In the genomic region with DNA sequence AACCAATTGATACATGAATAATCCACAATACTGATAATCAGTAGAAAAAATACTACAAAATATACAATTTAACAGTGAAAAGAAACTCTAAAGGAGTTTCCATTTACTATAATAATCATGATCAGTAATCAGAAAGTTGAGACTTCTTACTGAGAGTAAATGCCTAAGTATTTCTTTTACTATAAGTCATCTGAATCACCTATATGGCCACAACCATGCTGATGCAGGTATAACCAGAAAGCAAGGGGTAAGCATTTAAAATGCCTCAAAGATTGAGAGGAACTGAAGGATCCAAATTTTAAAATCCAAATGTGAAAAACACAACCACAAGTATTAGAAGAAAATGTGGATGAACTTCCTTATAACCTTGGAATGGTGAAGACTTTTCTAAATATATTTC, we compare ENCODE assay signal across 23 cellular contexts. TPM values are rescaled to one million over a fixed set of nuclear protein-coding genes. Genes with fewer than 3 reads are reported as not detected.
DNase-seq lines count a peak whose midpoint lies in the region; ATAC-seq and TF ChIP-seq lines count a peak whose summit lies in the region.
"Had no signal": no experiment of that assay in that cellular context is flagged by ENCODE, and none has a peak within 500 bp of the region (broad histone marks: within the 10 kb centered on the region; RNA-seq: fewer than 3 reads in every experiment).

No MANE protein-coding gene starts in this region.

- in situ Hi-C loops in gastrocnemius medialis (cut with MboI; ENCODE audit: low sequenced_read_pairs in 4 of 4) = no loop called here

- peak overlapping the region; percentile 30; the same call in 1 of the 2 replicates for H3K4me2 ChIP-seq in OCI-LY1 (ENCODE audit: low read length)
- H3K4me2 ChIP-seq: neural progenitor cell had no signal

- TF ChIP-seq CTCF in OCI-LY1 (IDR thresholded peaks at IDR 0.05; ENCODE audit: low read length) (no peak), gastrocnemius medialis (IDR thresholded peaks at IDR 0.05 in 4 of 5, conservative IDR thresholded peaks at IDR 0.05 in 1 of 5) (no peak)

- ATAC-seq in activated naive CD8-positive, alpha-beta T cell treated with anti-CD3 and anti-CD28 coated beads, Interleukin-2, amount 10 ng/mL, durations not matched to agents 7 days and 5 days (ENCODE audit: low read depth) = no peak
- ATAC-seq in gastrocnemius medialis (no peak), left cardiac atrium (no peak)

- no peaks in the 10 kb centered on the region for H3K9me2 ChIP-seq in OCI-LY1 (ENCODE audit: low read depth, low read length)

- H3K4me1 ChIP-seq in OCI-LY1 (ENCODE audit: insufficient read depth, low read length, severe bottlenecking) (peaks cover 35% of the 10 kb centered on the region), gastrocnemius medialis (peaks cover 38 to 44% of the 10 kb centered on the region in 2 donors)

- H2AFZ ChIP-seq in OCI-LY1 (ENCODE audit: low read length) = no peak overlapping the region
- H2AFZ ChIP-seq: neural progenitor cell had no signal

- H3F3A ChIP-seq in OCI-LY1 (ENCODE audit: insufficient read depth, low read length) = no peaks in the 10 kb centered on the region

- H3K36me3 Mint-ChIP-seq in activated T-cell treated with anti-CD3 and anti-CD28 coated beads, Interleukin-2, amount 50 U/mL, for 24 hours (ENCODE audit: low read depth) = peaks cover 9% of the 10 kb centered on the region
- peaks cover 27% of the 10 kb centered on the region for H3K36me3 Mint-ChIP-seq in activated naive CD8-positive, alpha-beta T cell treated with anti-CD3 and anti-CD28 coated beads, Interleukin-2, amount 10 ng/mL, durations not matched to agents 7 days and 5 days

- H3K9me3 Mint-ChIP-seq in activated T-cell treated with anti-CD3 and anti-CD28 coated beads, Interleukin-2, amount 50 U/mL, for 24 hours = no peaks in the 10 kb centered on the region
- no peaks in the 10 kb centered on the region for H3K9me3 Mint-ChIP-seq in activated naive CD8-positive, alpha-beta T cell treated with anti-CD3 and anti-CD28 coated beads, Interleukin-2, amount 10 ng/mL, durations not matched to agents 7 days and 5 days
- H3K9me3 Mint-ChIP-seq: activated T-cell treated with anti-CD3 and anti-CD28 coated beads, Interleukin-2, amount 50 U/mL, for 4 hours had no signal

- H3K27ac Mint-ChIP-seq in activated T-cell treated with anti-CD3 and anti-CD28 coated beads, Interleukin-2, amount 50 U/mL, for 24 hours = peak overlapping the region; percentile 93
- H3K27ac Mint-ChIP-seq in activated naive CD8-positive, alpha-beta T cell treated with anti-CD3 and anti-CD28 coated beads, Interleukin-2, amount 10 ng/mL, durations not matched to agents 7 days and 5 days = peak overlapping the region; percentile 98
- H3K27ac Mint-ChIP-seq: CD14-positive monocyte, H9, neural progenitor cell had no signal

- intact Hi-C loops in gastrocnemius medialis (cut with DNase I; ENCODE audit: low total_unique reads) = no loop called here
- intact Hi-C loops in left cardiac atrium (cut with DNase I) = no loop called here

- H3K9ac ChIP-seq in OCI-LY1 (ENCODE audit: low read length) = 0 out of 2 replicates have a peak overlapping the region, but pooled peaks have one; percentile 17
- H3K9ac ChIP-seq: neural progenitor cell had no signal

- H4K20me1 ChIP-seq in OCI-LY1 (ENCODE audit: insufficient read depth, low read length) = no peaks in the 10 kb centered on the region

- H3K4me3 ChIP-seq in OCI-LY1 (ENCODE audit: low read depth, low read length, poor library complexity, severe bottlenecking) (no peak overlapping the region), gastrocnemius medialis (no peak overlapping the region)
- H3K4me3 ChIP-seq: neural progenitor cell, SK-N-MC had no signal

- DNase-seq in activated T-cell treated with anti-CD3 and anti-CD28 coated beads, Interleukin-2, amount 50 U/mL, for 24 hours = no peak
- DNase-seq in activated T-cell treated with anti-CD3 and anti-CD28 coated beads for 4 hours (no peak), gastrocnemius medialis (no peak), left cardiac atrium (no peak), NCI-H2196 (lab: John Stamatoyannopoulos, UW; ENCODE audit: unreplicated experiment) (no peak), NCI-H82 (lab: John Stamatoyannopoulos, UW) (no peak)
- no peak for DNase-seq in activated naive CD8-positive, alpha-beta T cell treated with anti-CD3 and anti-CD28 coated beads, Interleukin-2, amount 10 ng/mL, durations not matched to agents 7 days and 5 days
- DNase-seq: ACHN; activated CD4-positive, alpha-beta T cell treated with anti-CD3 and anti-CD28 coated beads, Interleukin-2, amount 50 U/mL, for 1 hour; activated T-cell treated with anti-CD3 and anti-CD28 coated beads, Interleukin-2, amount 50 U/mL, for 4 hours; anterior cingulate cortex; central memory CD4-positive, alpha-beta T cell; DMS79; H9; NCI-H187 treated with DMSO at 0.1 percent for 48 hours; NCI-H446; NK-92 treated with Interleukin-12 subunit alpha and Interleukin-12 subunit beta, amount 100 ng/mL, for 24 hours; small intestine; stimulated activated CD4-positive, alpha-beta T cell treated with anti-CD3 and anti-CD28 coated beads, Interleukin-4, amount 100 ng/mL, for 4 hours had no signal

- peak overlapping the region; percentile 80 for H3K4me3 Mint-ChIP-seq in activated T-cell treated with anti-CD3 and anti-CD28 coated beads, Interleukin-2, amount 50 U/mL, for 24 hours
- peak overlapping the region; percentile 92 for H3K4me3 Mint-ChIP-seq in activated naive CD8-positive, alpha-beta T cell treated with anti-CD3 and anti-CD28 coated beads, Interleukin-2, amount 10 ng/mL, durations not matched to agents 7 days and 5 days
- H3K4me3 Mint-ChIP-seq: CD14-positive monocyte, H9, neural progenitor cell had no signal

- H3K27me3 Mint-ChIP-seq in activated T-cell treated with anti-CD3 and anti-CD28 coated beads, Interleukin-2, amount 50 U/mL, for 24 hours = no peaks in the 10 kb centered on the region
- H3K27me3 Mint-ChIP-seq in activated naive CD8-positive, alpha-beta T cell treated with anti-CD3 and anti-CD28 coated beads, Interleukin-2, amount 10 ng/mL, durations not matched to agents 7 days and 5 days = no peaks in the 10 kb centered on the region

- H3K79me2 ChIP-seq in OCI-LY1 (ENCODE audit: insufficient read depth, low read length) = peaks cover 93% of the 10 kb centered on the region

- H3K9me3 ChIP-seq in OCI-LY1 (ENCODE audit: low read length) (peaks cover 11% of the 10 kb centered on the region; the same call in 1 of the 2 replicates), gastrocnemius medialis (no peaks in the 10 kb centered on the region)

- TF ChIP-seq POLR2A in gastrocnemius medialis (IDR thresholded peaks at IDR 0.05) = no peak

- H3K27me3 ChIP-seq in OCI-LY1 (ENCODE audit: insufficient read depth, low read length) (no peaks in the 10 kb centered on the region), gastrocnemius medialis (no peaks in the 10 kb centered on the region)
- H3K27me3 ChIP-seq: neural progenitor cell had no signal

- peaks cover 81% of the 10 kb centered on the region for H3K4me1 Mint-ChIP-seq in activated T-cell treated with anti-CD3 and anti-CD28 coated beads, Interleukin-2, amount 50 U/mL, for 24 hours (ENCODE audit: low read depth)
- H3K4me1 Mint-ChIP-seq in activated naive CD8-positive, alpha-beta T cell treated with anti-CD3 and anti-CD28 coated beads, Interleukin-2, amount 10 ng/mL, durations not matched to agents 7 days and 5 days = peaks cover 49% of the 10 kb centered on the region

- H3K36me3 ChIP-seq in OCI-LY1 (ENCODE audit: insufficient read depth, low read length) (peaks cover 6% of the 10 kb centered on the region), gastrocnemius medialis (no peaks in the 10 kb centered on the region)
- H3K36me3 ChIP-seq: neural progenitor cell had no signal

- POLR2A ChIA-PET in activated naive CD8-positive, alpha-beta T cell treated with anti-CD3 and anti-CD28 coated beads, Interleukin-2, amount 10 ng/mL, durations not matched to agents 7 days and 5 days (lab: Charles Lee) = no interaction called here

- H3K27ac ChIP-seq in OCI-LY1 (ENCODE audit: low read depth, low read length, poor library complexity, severe bottlenecking) = peak overlapping the region; percentile 38
- H3K27ac ChIP-seq in gastrocnemius medialis = peak overlapping the region in 3 of 4 donors; percentile 12 to 49 (median 44)
- H3K27ac ChIP-seq: neural progenitor cell, SK-N-MC had no signal

RNA-seq across cellular contexts. Expression of a gene that starts 23.4 kb away (rescaled TPM):
- total RNA-seq in activated naive CD8-positive, alpha-beta T cell treated with anti-CD3 and anti-CD28 coated beads, Interleukin-2, amount 10 ng/mL, durations not matched to agents 7 days and 5 days = 10 to 100 TPM; 51.7 to 60.6 TPM
- total RNA-seq in gastrocnemius medialis (10 to 100 TPM; 10.9 to 25.1 (median 20.9) TPM), left cardiac atrium (10 to 100 TPM; 17.0 to 35.6 TPM)
